21 cellular contexts compared by ENCODE assay signal in the genomic region with DNA sequence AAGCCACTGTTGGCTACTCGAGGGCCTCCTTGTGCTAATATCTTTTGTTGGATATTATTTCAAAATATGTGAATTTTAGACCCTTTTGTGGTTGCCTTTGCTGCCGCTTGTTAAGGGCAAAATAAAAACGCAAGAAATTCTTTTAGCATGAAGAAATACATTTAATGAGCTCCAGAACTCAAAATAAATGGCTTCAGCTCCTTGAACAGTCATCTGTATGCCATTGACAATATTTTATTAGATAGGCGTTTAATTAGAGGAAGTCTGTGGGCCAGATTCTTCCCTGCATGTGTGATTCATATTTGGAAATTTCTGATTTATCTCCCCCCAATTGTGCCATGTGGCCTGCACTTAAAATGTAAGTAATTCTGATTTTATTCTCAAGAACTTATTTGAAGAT.
"Had no signal": no experiment of that assay in that cellular context is flagged by ENCODE, and none has a peak within 500 bp of the region (broad histone marks: within the 10 kb centered on the region; RNA-seq: fewer than 3 reads in every experiment).

No MANE protein-coding gene starts in this region.

- DNase-seq: activated CD4-positive, alpha-beta memory T cell treated with anti-CD3 and anti-CD28 coated beads, Interleukin-2, amount 10 ng/mL, durations not matched to agents 7 days and 5 days; activated CD4-positive, alpha-beta T cell treated with anti-CD3 and anti-CD28 coated beads for 1 hour; activated CD4-positive, alpha-beta T cell treated with anti-CD3 and anti-CD28 coated beads, Interleukin-2, amount 10 ng/mL, durations not matched to agents 7 days and 5 days; activated CD8-positive, alpha-beta memory T cell treated with anti-CD3 and anti-CD28 coated beads, Interleukin-2, amount 50 U/mL, for 48 hours; activated naive CD8-positive, alpha-beta T cell treated with anti-CD3 and anti-CD28 coated beads, Interleukin-2, amount 50 U/mL, for 24 hours; activated T-cell treated with anti-CD3 and anti-CD28 coated beads, Interleukin-2, amount 50 U/mL, for 4 hours; central memory CD4-positive, alpha-beta T cell; foreskin melanocyte; left lung; mesendoderm; mucosa of descending colon; spleen; stimulated activated naive CD4-positive, alpha-beta T cell; testis; trophoblast cell had no signal

- H3K27ac ChIP-seq: esophagus muscularis mucosa, left lung, right atrium auricular region, spleen, testis had no signal

- H3K9me3 ChIP-seq: breast epithelium, esophagus muscularis mucosa, left lung, mucosa of descending colon, right atrium auricular region, spleen, testis had no signal

- H3K36me3 ChIP-seq: breast epithelium had no signal

- ATAC-seq: activated naive CD8-positive, alpha-beta T cell treated with anti-CD3 and anti-CD28 coated beads, Interleukin-2, amount 50 U/mL, for 24 hours; activated T-cell treated with anti-CD3 and anti-CD28 coated beads, Interleukin-2, amount 50 U/mL, for 4 hours; left lung; mucosa of descending colon; natural killer cell treated with Interleukin-12 subunit alpha and Interleukin-12 subunit beta and Interleukin-15 and Interleukin-18, amount 100 ng/mL, for 72 hours; WTC11 had no signal

- H3K4me1 ChIP-seq: breast epithelium, esophagus muscularis mucosa, left lung, right atrium auricular region, spleen, testis had no signal

- H3K27me3 ChIP-seq: breast epithelium, esophagus muscularis mucosa, left lung, right atrium auricular region, spleen, testis had no signal

- H3K4me3 ChIP-seq: breast epithelium, esophagus muscularis mucosa, left lung, lung, mucosa of descending colon, right atrium auricular region, spleen, testis had no signal
